20 cellular contexts compared by ENCODE assay signal in genomic region chr1:207067185-207067584, GRCh38. TPM values are rescaled to one million over a fixed set of nuclear protein-coding genes. Genes with fewer than 3 reads are reported as not detected.
DNase-seq lines count a peak whose midpoint lies in the region; ATAC-seq and TF ChIP-seq lines count a peak whose summit lies in the region.
"Had no signal": no experiment of that assay in that cellular context is flagged by ENCODE, and none has a peak within 500 bp of the region (broad histone marks: within the 10 kb centered on the region; RNA-seq: fewer than 3 reads in every experiment).

No MANE protein-coding gene starts in this region.

- H3K79me2 ChIP-seq in hepatocyte = no peaks in the 10 kb centered on the region

- no peak overlapping the region for H3K4me3 Mint-ChIP-seq in activated CD8-positive, alpha-beta T cell treated with anti-CD3 and anti-CD28 coated beads, Interleukin-2, amount 10 ng/mL, durations not matched to agents 7 days and 5 days
- H3K4me3 Mint-ChIP-seq: CD4-positive, alpha-beta T cell; H9; IgD-negative memory B cell had no signal

- no peaks in the 10 kb centered on the region for H4K20me1 ChIP-seq in hepatocyte (ENCODE audit: insufficient read depth, poor library complexity, severe bottlenecking)
- H4K20me1 ChIP-seq: BLaER1 had no signal

- H3K4me3 ChIP-seq in hepatocyte (no peak overlapping the region), muscle layer of duodenum (ENCODE audit: low read depth in 1 of 2, low read length in 2 of 2) (no peak overlapping the region), thyroid gland (replicated peaks in 1 of 3) (no peak overlapping the region)
- H3K4me3 ChIP-seq: BLaER1, GM23248 had no signal

- TF ChIP-seq POLR2A in thyroid gland (IDR thresholded peaks at IDR 0.05) = no peak

- H3K27ac Mint-ChIP-seq in activated CD8-positive, alpha-beta T cell treated with anti-CD3 and anti-CD28 coated beads, Interleukin-2, amount 10 ng/mL, durations not matched to agents 7 days and 5 days = no peak overlapping the region
- H3K27ac Mint-ChIP-seq: CD4-positive, alpha-beta T cell; H9; IgD-negative memory B cell had no signal

- H3K4me1 ChIP-seq in hepatocyte (ENCODE audit: insufficient read depth) (no peaks in the 10 kb centered on the region), muscle layer of duodenum (ENCODE audit: control insufficient read depth in 1 of 2, insufficient read depth in 2 of 2, low read length in 2 of 2) (no peaks in the 10 kb centered on the region), thyroid gland (peaks cover 53 to 56% of the 10 kb centered on the region in 2 donors)

- H3K27me3 Mint-ChIP-seq in activated CD8-positive, alpha-beta T cell treated with anti-CD3 and anti-CD28 coated beads, Interleukin-2, amount 10 ng/mL, durations not matched to agents 7 days and 5 days (ENCODE audit: low read depth) = no peaks in the 10 kb centered on the region
- H3K27me3 Mint-ChIP-seq: CD4-positive, alpha-beta T cell; IgD-negative memory B cell had no signal

- no peaks in the 10 kb centered on the region for H3K9me2 ChIP-seq in hepatocyte (replicated peaks; ENCODE audit: insufficient read depth)

- H3K27ac ChIP-seq in caudate nucleus (ENCODE audit: low read depth, low read length) (peak overlapping the region; percentile 67), hepatocyte (peak overlapping the region; percentile 75), muscle layer of duodenum (ENCODE audit: low read length) (peak overlapping the region; percentile 47), thyroid gland (peak overlapping the region; percentile 91 to 99 (median 98))
- H3K27ac ChIP-seq: BLaER1, GM23248 had no signal

- no peaks in the 10 kb centered on the region for H3K27me3 ChIP-seq in hepatocyte
- no peaks in the 10 kb centered on the region for H3K27me3 ChIP-seq in muscle layer of duodenum (ENCODE audit: low read depth, low read length)
- H3K27me3 ChIP-seq in thyroid gland = no peaks in the 10 kb centered on the region
- H3K27me3 ChIP-seq: BLaER1 had no signal

- POLR2A ChIA-PET in activated CD8-positive, alpha-beta T cell treated with anti-CD3 and anti-CD28 coated beads, Interleukin-2, amount 10 ng/mL, durations not matched to agents 7 days and 5 days (lab: Charles Lee) = no interaction called here

- H3K4me1 Mint-ChIP-seq in activated CD8-positive, alpha-beta T cell treated with anti-CD3 and anti-CD28 coated beads, Interleukin-2, amount 10 ng/mL, durations not matched to agents 7 days and 5 days (ENCODE audit: low read depth) = peaks cover 49% of the 10 kb centered on the region
- H3K4me1 Mint-ChIP-seq: H9 had no signal

- TF ChIP-seq CTCF in hepatocyte (IDR thresholded peaks at IDR 0.05; ENCODE audit: poor library complexity) = no peak
- TF ChIP-seq CTCF in thyroid gland (IDR thresholded peaks at IDR 0.05) = no peak

- intact Hi-C loops in thyroid gland (cut with DNase I) = no loop called here

- H3K9me3 Mint-ChIP-seq in activated CD8-positive, alpha-beta T cell treated with anti-CD3 and anti-CD28 coated beads, Interleukin-2, amount 10 ng/mL, durations not matched to agents 7 days and 5 days (ENCODE audit: insufficient read depth) = no peaks in the 10 kb centered on the region
- H3K9me3 Mint-ChIP-seq: CD4-positive, alpha-beta T cell; H9; IgD-negative memory B cell had no signal

- no peaks in the 10 kb centered on the region for H3K9me3 ChIP-seq in hepatocyte (ENCODE audit: low read depth)
- H3K9me3 ChIP-seq in muscle layer of duodenum (ENCODE audit: control insufficient read depth in 1 of 2, low read length in 2 of 2) = no peaks in the 10 kb centered on the region
- H3K9me3 ChIP-seq in thyroid gland = no peaks in the 10 kb centered on the region
- H3K9me3 ChIP-seq: BLaER1 had no signal

- 72% methylated on average over 3 of the region's 3 CpGs for WGBS in hepatocyte (ENCODE audit: low lambda C conversion rate, missing lambda C conversion rate)
- 51 to 65% methylated on average over 3 of the region's 3 CpGs for WGBS in thyroid gland, 2 donors

- DNase-seq in caudate nucleus (lab: John Stamatoyannopoulos, UW) (no peak), hepatocyte (ENCODE audit: low spot score) (no peak), thyroid gland (no peak), HuH-7 (ENCODE audit: low spot score) (no peak)
- DNase-seq in activated CD8-positive, alpha-beta T cell treated with anti-CD3 and anti-CD28 coated beads, Interleukin-2, amount 10 ng/mL, durations not matched to agents 7 days and 5 days = no peak
- DNase-seq: CD4-positive, alpha-beta T cell; COR-L47; DMS79; GM23248; H9; NCI-H1105 treated with DMSO at 0.1 percent for 48 hours; NCI-H2029 treated with DMSO at 0.1 percent for 48 hours; NCI-H226; NCI-H524 had no signal

- CTCF ChIA-PET in activated CD8-positive, alpha-beta T cell treated with anti-CD3 and anti-CD28 coated beads, Interleukin-2, amount 10 ng/mL, durations not matched to agents 7 days and 5 days (lab: Charles Lee) = interaction anchor here (1.1 to 2.5 kb wide), 3 partner anchors 12 to 17 kb away, joined by 4 to 9 read pairs (median 6); partner anchors contain the start of gene PFKFB2

- H3K4me2 ChIP-seq in hepatocyte = no peak overlapping the region
- H3K4me2 ChIP-seq: BLaER1 had no signal

- no peak overlapping the region for H2AFZ ChIP-seq in hepatocyte
- H2AFZ ChIP-seq: GM23248 had no signal

- peaks cover 24% of the 10 kb centered on the region for H3K36me3 Mint-ChIP-seq in activated CD8-positive, alpha-beta T cell treated with anti-CD3 and anti-CD28 coated beads, Interleukin-2, amount 10 ng/mL, durations not matched to agents 7 days and 5 days (ENCODE audit: low read depth)

- no peaks in the 10 kb centered on the region for H3K36me3 ChIP-seq in hepatocyte (replicated peaks; ENCODE audit: insufficient read depth, low read depth)
- H3K36me3 ChIP-seq in muscle layer of duodenum (ENCODE audit: control insufficient read depth in 1 of 2, insufficient read depth in 2 of 2, low read length in 2 of 2) = peaks cover 59 to 88% of the 10 kb centered on the region in 2 donors
- H3K36me3 ChIP-seq in thyroid gland = peaks cover 34 to 48% of the 10 kb centered on the region in 2 donors
- H3K36me3 ChIP-seq: BLaER1 had no signal

- ATAC-seq in activated CD8-positive, alpha-beta T cell treated with anti-CD3 and anti-CD28 coated beads, Interleukin-2, amount 10 ng/mL, durations not matched to agents 7 days and 5 days = no peak
- ATAC-seq in GM21529 (IDR thresholded peaks at IDR 0.05; ENCODE audit: unreplicated experiment) = no peak
- ATAC-seq: Panc1 had no signal

RNA-seq across cellular contexts. Expression of gene PFKFB2, which starts 14.1 kb away (rescaled TPM):
- 19.2 and 23.6 TPM in 2 replicates for total RNA-seq in hepatocyte
- polyA plus RNA-seq in hepatocyte = 9.5 and 10.0 TPM in 2 replicates
- 100 to 1,000 TPM in 2 of 4 donors, 10 to 100 TPM in 2; 87.7 to 191 (median 110) TPM for total RNA-seq in thyroid gland
- total RNA-seq in activated CD8-positive, alpha-beta T cell treated with anti-CD3 and anti-CD28 coated beads, Interleukin-2, amount 10 ng/mL, durations not matched to agents 7 days and 5 days = 1 to 10 TPM; 5.0 to 6.6 TPM

RNA-seq across cellular contexts. Expression of gene YOD1, which starts 16.2 kb away (rescaled TPM):
- total RNA-seq in hepatocyte (25.7 and 25.8 TPM in 2 replicates), thyroid gland (10 to 100 TPM; 11.6 to 17.7 (median 13.5) TPM)
- polyA plus RNA-seq in hepatocyte = 4.5 and 5.6 TPM in 2 replicates
- total RNA-seq in activated CD8-positive, alpha-beta T cell treated with anti-CD3 and anti-CD28 coated beads, Interleukin-2, amount 10 ng/mL, durations not matched to agents 7 days and 5 days = 1 to 10 TPM; 7.7 to 8.7 TPM

RNA-seq across cellular contexts. Expression of gene C4BPB, which starts 21.5 kb away (rescaled TPM):
- 16.0 and 16.8 TPM in 2 replicates for total RNA-seq in hepatocyte
- 12.4 and 13.5 TPM in 2 replicates for polyA plus RNA-seq in hepatocyte
- total RNA-seq in thyroid gland = not detected
- 1 to 10 TPM; 1.7 to 3.2 TPM for total RNA-seq in activated CD8-positive, alpha-beta T cell treated with anti-CD3 and anti-CD28 coated beads, Interleukin-2, amount 10 ng/mL, durations not matched to agents 7 days and 5 days
- total RNA-seq: GM23248, H9, HT1080 had no signal
- polyA plus RNA-seq: GM23248, IgD-negative memory B cell had no signal

RNA-seq across cellular contexts. Expression of gene C1orf116, which starts 34.6 kb away (rescaled TPM):
- total RNA-seq in hepatocyte (16.7 and 18.3 TPM in 2 replicates), thyroid gland (10 to 100 TPM in 3 of 4 donors, 1 to 10 TPM in 1; 7.1 to 24.6 (median 13.3) TPM)
- polyA plus RNA-seq in hepatocyte = 15.7 and 18.7 TPM in 2 replicates
- not detected for total RNA-seq in activated CD8-positive, alpha-beta T cell treated with anti-CD3 and anti-CD28 coated beads, Interleukin-2, amount 10 ng/mL, durations not matched to agents 7 days and 5 days
- total RNA-seq: GM23248 had no signal
- polyA plus RNA-seq: GM23248 had no signal

RNA-seq across cellular contexts. Expression of gene C4BPA, which starts 36.8 kb away (rescaled TPM):
- total RNA-seq in hepatocyte = 17.2 and 23.5 TPM in 2 replicates
- 10.2 and 12.4 TPM in 2 replicates for polyA plus RNA-seq in hepatocyte
- not detected for total RNA-seq in thyroid gland
- total RNA-seq in activated CD8-positive, alpha-beta T cell treated with anti-CD3 and anti-CD28 coated beads, Interleukin-2, amount 10 ng/mL, durations not matched to agents 7 days and 5 days = not detected
- total RNA-seq: CD4-positive, alpha-beta T cell; GM23248; H9; HT1080 had no signal
- polyA plus RNA-seq: GM23248, IgD-negative memory B cell had no signal

Comparison
In these comparisons a context has a peak if more than half of its experiments do, and no peak if none do; other contexts are left out.
1. H3K27ac ChIP-seq: peak in every context shown above with its lines; median percentile 98 in thyroid gland; 75 in hepatocyte; 67 in caudate nucleus; 47 in muscle layer of duodenum.